ENCODE assay signal across 8 cellular contexts in genomic region chr3:120743081-120743365, GRCh38. TPM values are rescaled to one million over a fixed set of nuclear protein-coding genes. Genes with fewer than 3 reads are reported as not detected.
DNase-seq lines count a peak whose midpoint lies in the region; ATAC-seq, FAIRE-seq and TF ChIP-seq lines count a peak whose summit lies in the region.

No MANE protein-coding gene starts in this region.

- no peaks in the 10 kb centered on the region for H3K9me3 ChIP-seq in OCI-LY1 (ENCODE audit: low read length)
- no peaks in the 10 kb centered on the region for H3K9me3 ChIP-seq in endocrine pancreas (ENCODE audit: control insufficient read depth, low read length)
- H3K9me3 ChIP-seq in osteoblast (ENCODE audit: low read depth, low read length): no peaks in the 10 kb centered on the region

- H4K20me1 ChIP-seq in OCI-LY1 (ENCODE audit: insufficient read depth, low read length) (no peaks in the 10 kb centered on the region), osteoblast (ENCODE audit: insufficient read depth, low read length) (no peaks in the 10 kb centered on the region)

- no peaks in the 10 kb centered on the region for H3F3A ChIP-seq in OCI-LY1 (ENCODE audit: insufficient read depth, low read length)

- TF ChIP-seq CTCF in OCI-LY1 (IDR thresholded peaks at IDR 0.05; ENCODE audit: low read length) (no peak), osteoblast (IDR thresholded peaks at IDR 0.05; ENCODE audit: extremely low read depth, low read depth, low read length) (no peak)

- peak overlapping the region; percentile 93 for H3K4me3 ChIP-seq in OCI-LY1 (ENCODE audit: low read depth, low read length, poor library complexity, severe bottlenecking)
- H3K4me3 ChIP-seq in endocrine pancreas (ENCODE audit: control insufficient read depth, insufficient read depth, low read length): peak overlapping the region; percentile 88
- H3K4me3 ChIP-seq in osteoblast (ENCODE audit: insufficient read depth, low read length): peak overlapping the region; percentile 93

- H3K4me2 ChIP-seq in OCI-LY1 (ENCODE audit: low read length) (peak overlapping the region; percentile 97), osteoblast (ENCODE audit: insufficient read depth, low read length) (peak overlapping the region; percentile 86)

- H3K27me3 ChIP-seq in OCI-LY1 (ENCODE audit: insufficient read depth, low read length): no peaks in the 10 kb centered on the region
- H3K27me3 ChIP-seq in endocrine pancreas (ENCODE audit: control insufficient read depth, insufficient read depth, low read length): no peaks in the 10 kb centered on the region
- H3K27me3 ChIP-seq in osteoblast (ENCODE audit: insufficient read depth, low read length): no peaks in the 10 kb centered on the region

- no peaks in the 10 kb centered on the region for H3K9me2 ChIP-seq in OCI-LY1 (ENCODE audit: low read depth, low read length)

- in situ Hi-C loops in G401 (cut with HindIII; ENCODE audit: low sequenced_read_pairs): no loop called here

- H3K79me2 ChIP-seq in OCI-LY1 (ENCODE audit: insufficient read depth, low read length) (peaks cover 43% of the 10 kb centered on the region), osteoblast (ENCODE audit: insufficient read depth, low read length) (peaks cover 60% of the 10 kb centered on the region)

- H2AFZ ChIP-seq in OCI-LY1 (ENCODE audit: low read length) (no peak overlapping the region), osteoblast (ENCODE audit: low read length) (peak overlapping the region; percentile 94)

- peak overlapping the region; percentile 46 for H3K27ac ChIP-seq in OCI-LY1 (ENCODE audit: low read depth, low read length, poor library complexity, severe bottlenecking)
- H3K27ac ChIP-seq in osteoblast (ENCODE audit: low read depth, low read length): peak overlapping the region; percentile 97

- H3K9ac ChIP-seq in OCI-LY1 (ENCODE audit: low read length) (peak overlapping the region; percentile 87), endocrine pancreas (ENCODE audit: control insufficient read depth, insufficient read depth, low read length) (peak overlapping the region; percentile 92)

- ATAC-seq in HG02763 (IDR thresholded peaks at IDR 0.05; ENCODE audit: unreplicated experiment): no peak

- H3K4me1 ChIP-seq in OCI-LY1 (ENCODE audit: insufficient read depth, low read length, severe bottlenecking) (peaks cover 21% of the 10 kb centered on the region), endocrine pancreas (ENCODE audit: control insufficient read depth, insufficient read depth, low read length) (peaks cover 6% of the 10 kb centered on the region), osteoblast (ENCODE audit: insufficient read depth, low read length) (peaks cover 16% of the 10 kb centered on the region)

- no peak for FAIRE-seq in frontal cortex (lab: Jason Lieb, UNC)

- peak; percentile 30 for DNase-seq in G401 (ENCODE audit: low spot score)
- DNase-seq in osteoblast (ENCODE audit: insufficient read length, low spot score, missing footprints): peak; percentile 62
- no peak for DNase-seq in frontal cortex (ENCODE audit: low spot score in 2 of 2)
- no peak for DNase-seq in NCI-H2171 (lab: John Stamatoyannopoulos, UW)
- DNase-seq in OCI-M2 (lab: John Stamatoyannopoulos, UW; ENCODE audit: unreplicated experiment): no peak

- H3K36me3 ChIP-seq in OCI-LY1 (ENCODE audit: insufficient read depth, low read length) (peaks cover 15% of the 10 kb centered on the region), endocrine pancreas (ENCODE audit: control insufficient read depth, insufficient read depth, low read length) (no peaks in the 10 kb centered on the region), osteoblast (ENCODE audit: insufficient read depth, low read length) (no peaks in the 10 kb centered on the region)

RNA-seq across cellular contexts. Expression of gene GTF2E1, which starts 0.5 kb away (rescaled TPM):
- total RNA-seq in G401 (2014; rRNA removed; shearing (Covaris generic)): 20.4 and 35.4 TPM in 2 replicates
- total RNA-seq in osteoblast: 13.0 and 14.4 TPM in 2 replicates
- 24.9 TPM for total RNA-seq in frontal cortex

RNA-seq across cellular contexts. Expression of gene RABL3, which starts 0.7 kb away (rescaled TPM):
- total RNA-seq in G401 (2014; rRNA removed; shearing (Covaris generic)): 7.0 and 8.9 TPM in 2 replicates
- total RNA-seq in osteoblast: 13.3 and 15.2 TPM in 2 replicates
- total RNA-seq in frontal cortex: 12.6 TPM

Comparison
In these comparisons a context has a peak if more than half of its experiments do, and no peak if none do; other contexts are left out.
1. DNase-seq: peak in G401 (single experiment) and osteoblast (single experiment); none in frontal cortex (0 of 2), NCI-H2171 (single experiment) and OCI-M2 (single experiment).
2. Peak in every context shown above with its lines, with median percentiles within 50 percentile points of each other: H3K4me3 ChIP-seq.